In the genomic region with DNA sequence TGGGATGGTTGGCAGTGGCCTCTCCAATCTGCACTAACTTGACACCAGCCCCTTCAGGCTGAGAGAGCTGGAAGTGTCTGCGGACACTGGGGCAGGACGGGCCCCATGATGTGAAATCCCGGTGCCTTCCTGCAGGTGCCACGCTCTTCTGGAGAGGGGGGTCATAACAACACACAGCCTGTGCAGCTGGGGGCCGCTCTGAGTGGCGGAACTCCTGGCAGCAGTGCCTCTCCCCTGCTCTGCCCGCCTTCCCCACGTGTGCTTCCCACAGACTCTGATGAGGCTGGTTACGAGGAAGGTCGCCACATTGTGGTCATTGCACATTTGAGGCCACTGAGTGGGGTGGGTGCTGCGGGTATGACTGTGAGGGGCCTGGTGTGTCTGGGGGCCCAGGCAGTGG, we compare ENCODE assay signal across 2 cellular contexts.
TF ChIP-seq lines count a peak whose summit lies in the region.

No MANE protein-coding gene starts in this region.

TF ChIP-seq in WTC11, 78 proteins besides CTCF, POLR2A, EP300 and RAD21:
- TF ChIP-seq, protein P1, sequence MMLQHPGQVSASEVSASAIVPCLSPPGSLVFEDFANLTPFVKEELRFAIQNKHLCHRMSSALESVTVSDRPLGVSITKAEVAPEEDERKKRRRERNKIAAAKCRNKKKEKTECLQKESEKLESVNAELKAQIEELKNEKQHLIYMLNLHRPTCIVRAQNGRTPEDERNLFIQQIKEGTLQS (CRISPR knock-in tag; conservative IDR thresholded peaks at IDR 0.05): no peak
- TF ChIP-seq ZNF138 (CRISPR knock-in tag; conservative IDR thresholded peaks at IDR 0.05): no peak
- no peak for TF ChIP-seq ZNF396 (CRISPR knock-in tag; IDR thresholded peaks at IDR 0.05; ENCODE audit: borderline replicate concordance)
- no peak for TF ChIP-seq SMAD4 (CRISPR knock-in tag; IDR thresholded peaks at IDR 0.05)
- TF ChIP-seq, protein P2, sequence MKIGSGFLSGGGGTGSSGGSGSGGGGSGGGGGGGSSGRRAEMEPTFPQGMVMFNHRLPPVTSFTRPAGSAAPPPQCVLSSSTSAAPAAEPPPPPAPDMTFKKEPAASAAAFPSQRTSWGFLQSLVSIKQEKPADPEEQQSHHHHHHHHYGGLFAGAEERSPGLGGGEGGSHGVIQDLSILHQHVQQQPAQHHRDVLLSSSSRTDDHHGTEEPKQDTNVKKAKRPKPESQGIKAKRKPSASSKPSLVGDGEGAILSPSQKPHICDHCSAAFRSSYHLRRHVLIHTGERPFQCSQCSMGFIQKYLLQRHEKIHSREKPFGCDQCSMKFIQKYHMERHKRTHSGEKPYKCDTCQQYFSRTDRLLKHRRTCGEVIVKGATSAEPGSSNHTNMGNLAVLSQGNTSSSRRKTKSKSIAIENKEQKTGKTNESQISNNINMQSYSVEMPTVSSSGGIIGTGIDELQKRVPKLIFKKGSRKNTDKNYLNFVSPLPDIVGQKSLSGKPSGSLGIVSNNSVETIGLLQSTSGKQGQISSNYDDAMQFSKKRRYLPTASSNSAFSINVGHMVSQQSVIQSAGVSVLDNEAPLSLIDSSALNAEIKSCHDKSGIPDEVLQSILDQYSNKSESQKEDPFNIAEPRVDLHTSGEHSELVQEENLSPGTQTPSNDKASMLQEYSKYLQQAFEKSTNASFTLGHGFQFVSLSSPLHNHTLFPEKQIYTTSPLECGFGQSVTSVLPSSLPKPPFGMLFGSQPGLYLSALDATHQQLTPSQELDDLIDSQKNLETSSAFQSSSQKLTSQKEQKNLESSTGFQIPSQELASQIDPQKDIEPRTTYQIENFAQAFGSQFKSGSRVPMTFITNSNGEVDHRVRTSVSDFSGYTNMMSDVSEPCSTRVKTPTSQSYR (CRISPR knock-in tag; IDR thresholded peaks at IDR 0.05): no peak
- TF ChIP-seq SOX15 (CRISPR knock-in tag; IDR thresholded peaks at IDR 0.05): no peak
- no peak for TF ChIP-seq GTF2I (CRISPR knock-in tag; conservative IDR thresholded peaks at IDR 0.05)
- TF ChIP-seq NR2C2 (CRISPR knock-in tag; IDR thresholded peaks at IDR 0.05): no peak
- no peak for TF ChIP-seq MYBL2 (CRISPR knock-in tag; IDR thresholded peaks at IDR 0.05)
- no peak for TF ChIP-seq RELA (CRISPR knock-in tag; IDR thresholded peaks at IDR 0.05; ENCODE audit: borderline replicate concordance)
- no peak for TF ChIP-seq CREB1 (CRISPR knock-in tag; IDR thresholded peaks at IDR 0.05)
- TF ChIP-seq, protein P3, sequence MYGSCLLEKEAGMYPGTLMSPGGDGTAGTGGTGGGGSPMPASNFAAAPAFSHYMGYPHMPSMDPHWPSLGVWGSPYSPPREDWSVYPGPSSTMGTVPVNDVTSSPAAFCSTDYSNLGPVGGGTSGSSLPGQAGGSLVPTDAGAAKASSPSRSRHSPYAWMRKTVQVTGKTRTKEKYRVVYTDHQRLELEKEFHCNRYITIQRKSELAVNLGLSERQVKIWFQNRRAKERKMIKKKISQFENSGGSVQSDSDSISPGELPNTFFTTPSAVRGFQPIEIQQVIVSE (CRISPR knock-in tag; IDR thresholded peaks at IDR 0.05; ENCODE audit: borderline replicate concordance): no peak
- TF ChIP-seq, protein P4, sequence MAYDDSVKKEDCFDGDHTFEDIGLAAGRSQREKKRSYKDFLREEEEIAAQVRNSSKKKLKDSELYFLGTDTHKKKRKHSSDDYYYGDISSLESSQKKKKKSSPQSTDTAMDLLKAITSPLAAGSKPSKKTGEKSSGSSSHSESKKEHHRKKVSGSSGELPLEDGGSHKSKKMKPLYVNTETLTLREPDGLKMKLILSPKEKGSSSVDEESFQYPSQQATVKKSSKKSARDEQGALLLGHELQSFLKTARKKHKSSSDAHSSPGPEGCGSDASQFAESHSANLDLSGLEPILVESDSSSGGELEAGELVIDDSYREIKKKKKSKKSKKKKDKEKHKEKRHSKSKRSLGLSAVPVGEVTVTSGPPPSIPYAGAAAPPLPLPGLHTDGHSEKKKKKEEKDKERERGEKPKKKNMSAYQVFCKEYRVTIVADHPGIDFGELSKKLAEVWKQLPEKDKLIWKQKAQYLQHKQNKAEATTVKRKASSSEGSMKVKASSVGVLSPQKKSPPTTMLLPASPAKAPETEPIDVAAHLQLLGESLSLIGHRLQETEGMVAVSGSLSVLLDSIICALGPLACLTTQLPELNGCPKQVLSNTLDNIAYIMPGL (CRISPR knock-in tag; IDR thresholded peaks at IDR 0.05): no peak
- no peak for TF ChIP-seq FOXP1 (CRISPR knock-in tag; IDR thresholded peaks at IDR 0.05; ENCODE audit: borderline replicate concordance)
- TF ChIP-seq, protein P5, sequence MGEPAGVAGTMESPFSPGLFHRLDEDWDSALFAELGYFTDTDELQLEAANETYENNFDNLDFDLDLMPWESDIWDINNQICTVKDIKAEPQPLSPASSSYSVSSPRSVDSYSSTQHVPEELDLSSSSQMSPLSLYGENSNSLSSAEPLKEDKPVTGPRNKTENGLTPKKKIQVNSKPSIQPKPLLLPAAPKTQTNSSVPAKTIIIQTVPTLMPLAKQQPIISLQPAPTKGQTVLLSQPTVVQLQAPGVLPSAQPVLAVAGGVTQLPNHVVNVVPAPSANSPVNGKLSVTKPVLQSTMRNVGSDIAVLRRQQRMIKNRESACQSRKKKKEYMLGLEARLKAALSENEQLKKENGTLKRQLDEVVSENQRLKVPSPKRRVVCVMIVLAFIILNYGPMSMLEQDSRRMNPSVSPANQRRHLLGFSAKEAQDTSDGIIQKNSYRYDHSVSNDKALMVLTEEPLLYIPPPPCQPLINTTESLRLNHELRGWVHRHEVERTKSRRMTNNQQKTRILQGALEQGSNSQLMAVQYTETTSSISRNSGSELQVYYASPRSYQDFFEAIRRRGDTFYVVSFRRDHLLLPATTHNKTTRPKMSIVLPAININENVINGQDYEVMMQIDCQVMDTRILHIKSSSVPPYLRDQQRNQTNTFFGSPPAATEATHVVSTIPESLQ (CRISPR knock-in tag; IDR thresholded peaks at IDR 0.05): no peak
- TF ChIP-seq, protein P6, sequence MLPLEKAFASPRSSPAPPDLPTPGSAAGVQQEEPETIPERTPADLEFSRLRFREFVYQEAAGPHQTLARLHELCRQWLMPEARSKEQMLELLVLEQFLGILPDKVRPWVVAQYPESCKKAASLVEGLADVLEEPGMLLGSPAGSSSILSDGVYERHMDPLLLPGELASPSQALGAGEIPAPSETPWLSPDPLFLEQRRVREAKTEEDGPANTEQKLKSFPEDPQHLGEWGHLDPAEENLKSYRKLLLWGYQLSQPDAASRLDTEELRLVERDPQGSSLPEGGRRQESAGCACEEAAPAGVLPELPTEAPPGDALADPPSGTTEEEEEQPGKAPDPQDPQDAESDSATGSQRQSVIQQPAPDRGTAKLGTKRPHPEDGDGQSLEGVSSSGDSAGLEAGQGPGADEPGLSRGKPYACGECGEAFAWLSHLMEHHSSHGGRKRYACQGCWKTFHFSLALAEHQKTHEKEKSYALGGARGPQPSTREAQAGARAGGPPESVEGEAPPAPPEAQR (CRISPR knock-in tag; IDR thresholded peaks at IDR 0.05): no peak
- TF ChIP-seq FOXJ3 (CRISPR knock-in tag; IDR thresholded peaks at IDR 0.05; ENCODE audit: borderline replicate concordance): no peak
- no peak for TF ChIP-seq CREM (CRISPR knock-in tag; IDR thresholded peaks at IDR 0.05)
TF ChIP-seq in WTC11: peak in this region for 0.

TF ChIP-seq in HepG2, 621 proteins besides CTCF, POLR2A, EP300 and RAD21 (continued from another document):
- TF ChIP-seq AGO2 (optimal IDR thresholded peaks at IDR 0.05; ENCODE audit: low read depth, low read length) (peak; percentile 29), ZBTB7A (CRISPR knock-in tag; IDR thresholded peaks at IDR 0.05) (no peak), KLF16 (CRISPR knock-in tag; IDR thresholded peaks at IDR 0.05) (no peak), KDM6A (CRISPR knock-in tag; IDR thresholded peaks at IDR 0.05; ENCODE audit: low read depth) (no peak), KDM3A (CRISPR knock-in tag; IDR thresholded peaks at IDR 0.05; ENCODE audit: low read depth) (no peak), ZSCAN9 (CRISPR knock-in tag; IDR thresholded peaks at IDR 0.05; ENCODE audit: borderline replicate concordance) (no peak), RBM22 (optimal IDR thresholded peaks at IDR 0.05; ENCODE audit: low read length) (peak; percentile 24)
- TF ChIP-seq, protein P4 (CRISPR knock-in tag; IDR thresholded peaks at IDR 0.05; ENCODE audit: borderline replicate concordance in 1 of 2, low read depth in 1 of 2): no peak
- TF ChIP-seq, protein P7, sequence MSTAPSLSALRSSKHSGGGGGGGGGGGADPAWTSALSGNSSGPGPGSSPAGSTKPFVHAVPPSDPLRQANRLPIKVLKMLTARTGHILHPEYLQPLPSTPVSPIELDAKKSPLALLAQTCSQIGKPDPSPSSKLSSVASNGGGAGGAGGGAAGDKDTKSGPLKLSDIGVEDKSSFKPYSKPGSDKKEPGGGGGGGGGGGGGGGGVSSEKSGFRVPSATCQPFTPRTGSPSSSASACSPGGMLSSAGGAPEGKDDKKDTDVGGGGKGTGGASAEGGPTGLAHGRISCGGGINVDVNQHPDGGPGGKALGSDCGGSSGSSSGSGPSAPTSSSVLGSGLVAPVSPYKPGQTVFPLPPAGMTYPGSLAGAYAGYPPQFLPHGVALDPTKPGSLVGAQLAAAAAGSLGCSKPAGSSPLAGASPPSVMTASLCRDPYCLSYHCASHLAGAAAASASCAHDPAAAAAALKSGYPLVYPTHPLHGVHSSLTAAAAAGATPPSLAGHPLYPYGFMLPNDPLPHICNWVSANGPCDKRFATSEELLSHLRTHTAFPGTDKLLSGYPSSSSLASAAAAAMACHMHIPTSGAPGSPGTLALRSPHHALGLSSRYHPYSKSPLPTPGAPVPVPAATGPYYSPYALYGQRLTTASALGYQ (CRISPR knock-in tag; IDR thresholded peaks at IDR 0.05): no peak
